ENCODE assay signal across 28 cellular contexts in the genomic region with DNA sequence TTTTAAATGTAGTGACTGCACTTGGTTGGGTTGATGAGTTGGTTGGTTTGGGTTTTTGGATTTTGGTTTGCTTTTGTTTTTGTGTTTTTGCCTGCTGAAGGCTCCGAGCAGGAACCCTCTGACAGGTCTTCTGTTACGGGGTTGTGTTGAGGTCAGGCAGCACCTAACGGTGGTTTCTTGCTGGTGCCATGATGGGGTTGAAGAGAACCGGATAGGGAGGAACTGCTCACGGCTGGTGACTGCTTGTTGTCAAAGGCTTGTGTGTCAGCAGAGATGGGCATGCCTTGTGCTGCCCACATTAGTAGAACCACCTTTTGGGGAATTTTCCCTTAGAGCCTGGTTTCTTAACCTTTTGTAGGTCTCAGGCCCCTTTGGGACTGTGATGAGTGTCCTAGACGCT.
"Had no signal": no experiment of that assay in that cellular context is flagged by ENCODE, and none has a peak within 500 bp of the region (broad histone marks: within the 10 kb centered on the region; RNA-seq: fewer than 3 reads in every experiment).

No MANE protein-coding gene starts in this region.

- H3K27me3 ChIP-seq: right lobe of liver, uterus had no signal

- H3K9me3 Mint-ChIP-seq: activated CD4-positive, alpha-beta T cell treated with anti-CD3 and anti-CD28 coated beads, Interleukin-2, amount 10 ng/mL, durations not matched to agents 7 days and 5 days; activated naive CD8-positive, alpha-beta T cell treated with anti-CD3 and anti-CD28 coated beads, Interleukin-2, amount 10 ng/mL, durations not matched to agents 7 days and 5 days; activated T-cell treated with anti-CD3 and anti-CD28 coated beads, Interleukin-2, amount 50 U/mL, for 24 hours; mesothelial cell of epicardium; naive B cell; stimulated activated naive CD8-positive, alpha-beta T cell treated with anti-CD3 and anti-CD28 coated beads, Interleukin-15, amount 100 ng/mL, for 72 hours; T-cell; type B pancreatic cell had no signal

- H3K4me3 ChIP-seq: right lobe of liver, uterus had no signal

- DNase-seq: activated CD4-positive, alpha-beta memory T cell treated with anti-CD3 and anti-CD28 coated beads, Interleukin-2, amount 10 ng/mL, durations not matched to agents 7 days and 5 days; activated CD4-positive, alpha-beta T cell treated with anti-CD3 and anti-CD28 coated beads for 1 hour; activated CD4-positive, alpha-beta T cell treated with anti-CD3 and anti-CD28 coated beads, Interleukin-2, amount 10 ng/mL, durations not matched to agents 7 days and 5 days; activated CD8-positive, alpha-beta memory T cell treated with anti-CD3 and anti-CD28 coated beads, Interleukin-2, amount 50 U/mL, for 48 hours; activated naive CD4-positive, alpha-beta T cell; activated naive CD8-positive, alpha-beta T cell treated with anti-CD3 and anti-CD28 coated beads, Interleukin-2, amount 10 ng/mL, durations not matched to agents 7 days and 5 days; activated T-cell treated with anti-CD3 and anti-CD28 coated beads, Interleukin-2, amount 50 U/mL, for 24 hours; amniotic stem cell; caudate nucleus; cortex of kidney; endodermal cell; foreskin fibroblast; head of caudate nucleus; hippocampal formation; kidney; left colon; mammary epithelial cell; naive B cell; right lobe of liver; stimulated activated CD4-positive, alpha-beta T cell treated with anti-CD3 and anti-CD28 coated beads, Interleukin-2, amount 100 ng/mL, for 48 hours; stimulated activated naive CD8-positive, alpha-beta T cell treated with anti-CD3 and anti-CD28 coated beads, Interleukin-15, amount 100 ng/mL, for 72 hours; substantia nigra; T-cell; T-helper 9 cell; uterus had no signal

- H3K27ac Mint-ChIP-seq: activated CD4-positive, alpha-beta memory T cell treated with anti-CD3 and anti-CD28 coated beads, Interleukin-2, amount 10 ng/mL, durations not matched to agents 7 days and 5 days; activated CD4-positive, alpha-beta T cell treated with anti-CD3 and anti-CD28 coated beads, Interleukin-2, amount 10 ng/mL, durations not matched to agents 7 days and 5 days; activated naive CD8-positive, alpha-beta T cell treated with anti-CD3 and anti-CD28 coated beads, Interleukin-2, amount 10 ng/mL, durations not matched to agents 7 days and 5 days; activated T-cell treated with anti-CD3 and anti-CD28 coated beads, Interleukin-2, amount 50 U/mL, for 24 hours; endodermal cell; mesothelial cell of epicardium; T-cell; type B pancreatic cell had no signal

- ATAC-seq: esophagus mucosa; left colon; right lobe of liver; stimulated activated naive CD8-positive, alpha-beta T cell treated with anti-CD3 and anti-CD28 coated beads, Interleukin-15, amount 100 ng/mL, for 72 hours; T-cell had no signal

- H3K27me3 Mint-ChIP-seq: activated CD4-positive, alpha-beta memory T cell treated with anti-CD3 and anti-CD28 coated beads, Interleukin-2, amount 10 ng/mL, durations not matched to agents 7 days and 5 days; activated CD4-positive, alpha-beta T cell treated with anti-CD3 and anti-CD28 coated beads, Interleukin-2, amount 10 ng/mL, durations not matched to agents 7 days and 5 days; activated naive CD8-positive, alpha-beta T cell treated with anti-CD3 and anti-CD28 coated beads, Interleukin-2, amount 10 ng/mL, durations not matched to agents 7 days and 5 days; activated T-cell treated with anti-CD3 and anti-CD28 coated beads, Interleukin-2, amount 50 U/mL, for 24 hours; naive B cell; stimulated activated naive CD8-positive, alpha-beta T cell treated with anti-CD3 and anti-CD28 coated beads, Interleukin-15, amount 100 ng/mL, for 72 hours; T-cell; type B pancreatic cell had no signal

- H3K27ac ChIP-seq: right lobe of liver, uterus had no signal

- H3K36me3 ChIP-seq: uterus had no signal

- H3K4me1 ChIP-seq: right lobe of liver had no signal

- H3K4me3 Mint-ChIP-seq: activated CD4-positive, alpha-beta memory T cell treated with anti-CD3 and anti-CD28 coated beads, Interleukin-2, amount 10 ng/mL, durations not matched to agents 7 days and 5 days; activated CD4-positive, alpha-beta T cell treated with anti-CD3 and anti-CD28 coated beads, Interleukin-2, amount 10 ng/mL, durations not matched to agents 7 days and 5 days; activated naive CD8-positive, alpha-beta T cell treated with anti-CD3 and anti-CD28 coated beads, Interleukin-2, amount 10 ng/mL, durations not matched to agents 7 days and 5 days; activated T-cell treated with anti-CD3 and anti-CD28 coated beads, Interleukin-2, amount 50 U/mL, for 24 hours; endodermal cell; mesothelial cell of epicardium; naive B cell; stimulated activated naive CD8-positive, alpha-beta T cell treated with anti-CD3 and anti-CD28 coated beads, Interleukin-15, amount 100 ng/mL, for 72 hours; T-cell; type B pancreatic cell had no signal

- H3K9me3 ChIP-seq: right lobe of liver, uterus had no signal
